In genomic region chr9:7376213-7376612, GRCh38 we compare ENCODE assay signal across 21 cellular contexts.
"Had no signal": no experiment of that assay in that cellular context is flagged by ENCODE, and none has a peak within 500 bp of the region (broad histone marks: within the 10 kb centered on the region; RNA-seq: fewer than 3 reads in every experiment).

No MANE protein-coding gene starts in this region.

- DNase-seq: dermis blood vessel endothelial cell; dorsolateral prefrontal cortex; effector CD4-positive, alpha-beta T cell; effector memory CD4-positive, alpha-beta T cell; foreskin keratinocyte; heart left ventricle; hypothalamus; immature natural killer cell; islet precursor cell; kidney; kidney glomerular epithelial cell; left colon; left ventricle myocardium inferior; lower lobe of right lung; mesendoderm; midbrain; naive thymus-derived CD4-positive, alpha-beta T cell had no signal

- H3K4me3 ChIP-seq: coronary artery, dorsolateral prefrontal cortex, esophagus muscularis mucosa, gastroesophageal sphincter, heart left ventricle, hepatocyte, left ventricle myocardium inferior, lower lobe of right lung had no signal

- H3K36me3 ChIP-seq: esophagus muscularis mucosa, gastroesophageal sphincter, heart left ventricle, left ventricle myocardium inferior, lower lobe of right lung had no signal

- H3K27ac Mint-ChIP-seq: immature natural killer cell; naive thymus-derived CD4-positive, alpha-beta T cell had no signal

- H3K9me3 ChIP-seq: lower lobe of right lung had no signal

- H3K36me3 Mint-ChIP-seq: immature natural killer cell; naive thymus-derived CD4-positive, alpha-beta T cell had no signal

- H3K27ac ChIP-seq: coronary artery, dorsolateral prefrontal cortex, esophagus muscularis mucosa, foreskin keratinocyte, gastroesophageal sphincter, hepatocyte, left ventricle myocardium inferior, lower lobe of right lung had no signal

- H3K27me3 ChIP-seq: dorsolateral prefrontal cortex, esophagus muscularis mucosa, foreskin keratinocyte, gastroesophageal sphincter, heart left ventricle, hepatocyte had no signal

- H3K4me3 Mint-ChIP-seq: immature natural killer cell; naive thymus-derived CD4-positive, alpha-beta T cell had no signal

- H3K4me1 ChIP-seq: foreskin keratinocyte had no signal

- H3K4me1 Mint-ChIP-seq: immature natural killer cell; naive thymus-derived CD4-positive, alpha-beta T cell had no signal
